Comparison of ENCODE assay signal across 17 cellular contexts in genomic region chr17:51848451-51848850, GRCh38.
DNase-seq lines count a peak whose midpoint lies in the region; ATAC-seq, FAIRE-seq and TF ChIP-seq lines count a peak whose summit lies in the region.
"Had no signal": no experiment of that assay in that cellular context is flagged by ENCODE, and none has a peak within 500 bp of the region (broad histone marks: within the 10 kb centered on the region; RNA-seq: fewer than 3 reads in every experiment).

No MANE protein-coding gene starts in this region.

- no peak overlapping the region for H3K4me2 ChIP-seq in keratinocyte (ENCODE audit: control insufficient read depth, extremely low read depth, insufficient read depth, low read depth, low read length)

- no peaks in the 10 kb centered on the region for H3K4me1 Mint-ChIP-seq in CD4-positive, alpha-beta T cell (ENCODE audit: low read depth)

- H3K9me1 ChIP-seq in keratinocyte (ENCODE audit: control insufficient read depth, extremely low read depth, insufficient read depth, low read length), result no peaks in the 10 kb centered on the region

- no peaks in the 10 kb centered on the region for H3K36me3 Mint-ChIP-seq in CD4-positive, alpha-beta T cell (ENCODE audit: low read depth)

- POLR2A ChIA-PET in CD4-positive, alpha-beta T cell (lab: Charles Lee), result no interaction called here

- no peak overlapping the region for H3K4me3 ChIP-seq in keratinocyte (ENCODE audit: control insufficient read depth in 2 of 3, extremely low read depth in 1 of 3, insufficient read depth in 2 of 3, low read depth in 1 of 3, low read length in 3 of 3)
- no peak overlapping the region for H3K4me3 ChIP-seq in suprapubic skin
- H3K4me3 ChIP-seq: SJSA1 had no signal

- ATAC-seq in CD4-positive, alpha-beta T cell (ENCODE audit: poor library complexity), result no peak

- H3K36me3 ChIP-seq in keratinocyte (ENCODE audit: control insufficient read depth in 2 of 2, extremely low read depth in 1 of 2, insufficient read depth in 2 of 2, low read length in 2 of 2) (no peaks in the 10 kb centered on the region), suprapubic skin (no peaks in the 10 kb centered on the region)
- H3K36me3 ChIP-seq: SJSA1 had no signal

- H3K27ac ChIP-seq in keratinocyte (ENCODE audit: control insufficient read depth, insufficient read depth, low read length) (no peak overlapping the region), suprapubic skin (no peak overlapping the region)
- H3K27ac ChIP-seq in CD4-positive, alpha-beta T cell (ENCODE audit: low read depth, low read length), result no peak overlapping the region
- H3K27ac ChIP-seq: SJSA1 had no signal

- CTCF ChIA-PET in CD4-positive, alpha-beta T cell (lab: Charles Lee), result no interaction called here

- H3K9me3 ChIP-seq in keratinocyte (ENCODE audit: control insufficient read depth, low read depth, low read length) (no peaks in the 10 kb centered on the region), suprapubic skin (no peaks in the 10 kb centered on the region)
- no peaks in the 10 kb centered on the region for H3K9me3 ChIP-seq in CD4-positive, alpha-beta T cell (ENCODE audit: control insufficient read depth, low read length)
- H3K9me3 ChIP-seq: SJSA1 had no signal

- H4K20me1 ChIP-seq in keratinocyte (ENCODE audit: control insufficient read depth, extremely low read depth, insufficient read depth, low read length), result no peaks in the 10 kb centered on the region

- no peak for TF ChIP-seq POLR2A in suprapubic skin (IDR thresholded peaks at IDR 0.05)

- H3K27me3 Mint-ChIP-seq in CD4-positive, alpha-beta T cell, result peaks cover 17% of the 10 kb centered on the region

- intact Hi-C loops in CD4-positive, alpha-beta T cell (cut with DNase I, micrococcal nuclease), result no loop called here

- H3K9ac ChIP-seq in keratinocyte (ENCODE audit: control insufficient read depth, extremely low read depth, insufficient read depth, low read length), result no peak overlapping the region

- H3K79me2 ChIP-seq in keratinocyte (ENCODE audit: control insufficient read depth, insufficient read depth, low read length), result no peaks in the 10 kb centered on the region

- WGBS in suprapubic skin, result 72% methylated on average over 3 of the region's 3 CpGs

- no peak overlapping the region for H2AFZ ChIP-seq in keratinocyte (ENCODE audit: control insufficient read depth, low read length)

- dilution Hi-C loops in keratinocyte (cut with MboI; ENCODE audit: extremely low pct_ligation_motif_present, low sequenced_read_pairs), result no loop called here

- H3K27me3 ChIP-seq in keratinocyte (ENCODE audit: control insufficient read depth, extremely low read depth, insufficient read depth, low read length) (no peaks in the 10 kb centered on the region), suprapubic skin (peaks cover 14% of the 10 kb centered on the region)
- peaks cover 6% of the 10 kb centered on the region for H3K27me3 ChIP-seq in CD4-positive, alpha-beta T cell (ENCODE audit: control insufficient read depth, insufficient read depth, low read length)
- H3K27me3 ChIP-seq: SJSA1 had no signal

- DNase-seq in EL (peak; percentile 11), NCI-H774 (lab: John Stamatoyannopoulos, UW) (peak; percentile 11), T1000 (lab: John Stamatoyannopoulos, UW) (peak; percentile 45), keratinocyte (ENCODE audit: low read depth, low spot score) (peak; percentile 23), suprapubic skin (ENCODE audit: low spot score in 2 of 2) (no peak), NCI-H2171 treated with DMSO at 0.1 percent for 48 hours (lab: John Stamatoyannopoulos, UW) (no peak), NCI-H1436 treated with DMSO at 0.1 percent for 48 hours (lab: John Stamatoyannopoulos, UW) (no peak)
- DNase-seq in CD4-positive, alpha-beta T cell, result no peak
- DNase-seq: C1 segment of cervical spinal cord, DMS153, HCEC 1CT, KG1, NCI-H1048, NCI-H146, NCI-H2227 treated with DMSO at 0.1 percent for 48 hours, NCI-H524 had no signal

- H3K4me3 Mint-ChIP-seq in CD4-positive, alpha-beta T cell, result no peak overlapping the region

- no peak for TF ChIP-seq EP300 in suprapubic skin (IDR thresholded peaks at IDR 0.05)

- no peak overlapping the region for H3K27ac Mint-ChIP-seq in CD4-positive, alpha-beta T cell

- no peaks in the 10 kb centered on the region for H3K4me1 ChIP-seq in keratinocyte (ENCODE audit: control insufficient read depth, extremely low read depth, insufficient read depth, low read length)
- no peaks in the 10 kb centered on the region for H3K4me1 ChIP-seq in suprapubic skin
- H3K4me1 ChIP-seq: SJSA1 had no signal

- no peak for FAIRE-seq in keratinocyte (lab: Jason Lieb, UNC)

- TF ChIP-seq CTCF in keratinocyte (optimal IDR thresholded peaks at IDR 0.05 in 1 of 3, IDR thresholded peaks at IDR 0.05 in 1 of 3, conservative IDR thresholded peaks at IDR 0.05 in 1 of 3; ENCODE audit: extremely low read depth in 1 of 3, insufficient read depth in 2 of 3, low read length in 3 of 3) (no peak), suprapubic skin (IDR thresholded peaks at IDR 0.05) (no peak)
- no peak for TF ChIP-seq CTCF in CD4-positive, alpha-beta T cell (IDR thresholded peaks at IDR 0.05)

- H3K9me3 Mint-ChIP-seq in CD4-positive, alpha-beta T cell, result no peaks in the 10 kb centered on the region

Comparison
In these comparisons a context has a peak if more than half of its experiments do, and no peak if none do; other contexts are left out.
1. DNase-seq: peak in EL (single experiment), NCI-H774 (single experiment), T1000 (single experiment) and keratinocyte (single experiment); none in suprapubic skin (0 of 2), NCI-H2171 treated with DMSO at 0.1 percent for 48 hours (single experiment), NCI-H1436 treated with DMSO at 0.1 percent for 48 hours (single experiment) and CD4-positive, alpha-beta T cell (0 of 10).